In genomic region chr12:132874620-132875019, GRCh38 we compare ENCODE assay signal across 4 cellular contexts. TPM values are rescaled to one million over a fixed set of nuclear protein-coding genes. Genes with fewer than 3 reads are reported as not detected.
DNase-seq lines count a peak whose midpoint lies in the region; ATAC-seq, FAIRE-seq and TF ChIP-seq lines count a peak whose summit lies in the region.
"Not testable (repeated sequence)": the region's sequence is repeated elsewhere in the genome, so short reads cannot be mapped to it uniquely, and the experiment has no call there.

No MANE protein-coding gene starts in this region.

- not testable (repeated sequence) for H3K9me3 ChIP-seq in CD4-positive, alpha-beta memory T cell (ENCODE audit: control insufficient read depth in 1 of 2, low read length in 2 of 2); K562 (replicated peaks; ENCODE audit: control insufficient read depth, insufficient read depth, low read depth, low read length); HepG2 (ENCODE audit: low read length); osteoblast (ENCODE audit: low read depth, low read length)

- H3K27me3 Mint-ChIP-seq in CD4-positive, alpha-beta memory T cell: not testable (repeated sequence)

- not testable (repeated sequence) for H3K27me3 ChIP-seq in CD4-positive, alpha-beta memory T cell (ENCODE audit: insufficient read depth, low read length); K562 (ENCODE audit: control insufficient read depth in 2 of 2, insufficient read depth in 2 of 2, low read length in 2 of 2); HepG2 (ENCODE audit: control insufficient read depth in 1 of 2, insufficient read depth in 2 of 2, low read length in 2 of 2); osteoblast (ENCODE audit: insufficient read depth, low read length)

- not testable (repeated sequence) for TF ChIP-seq POLR2A in K562 (conservative IDR thresholded peaks at IDR 0.05); HepG2 (IDR thresholded peaks at IDR 0.05; ENCODE audit: insufficient read depth in 1 of 2, low read depth in 2 of 2, low read length in 2 of 2)

- not testable (repeated sequence) for H3K4me2 ChIP-seq in K562 (ENCODE audit: insufficient read depth, low read length); HepG2 (ENCODE audit: low read depth, low read length); osteoblast (ENCODE audit: insufficient read depth, low read length)

- BruUV-seq in K562 (replicated peaks; lab: Mats Ljungman, UMichigan); HepG2 (replicated peaks; lab: Mats Ljungman, UMichigan): not testable (repeated sequence)

- H3K4me3 Mint-ChIP-seq in CD4-positive, alpha-beta memory T cell: not testable (repeated sequence)

- H3K4me1 ChIP-seq in CD4-positive, alpha-beta memory T cell (ENCODE audit: insufficient read depth, low read length): peaks cover 19% of the 10 kb centered on the region
- not testable (repeated sequence) for H3K4me1 ChIP-seq in K562 (replicated peaks in 1 of 2; ENCODE audit: control insufficient read depth in 2 of 2, insufficient read depth in 2 of 2, low read length in 2 of 2); HepG2 (ENCODE audit: insufficient read depth, low read length); osteoblast (ENCODE audit: insufficient read depth, low read length)

- FAIRE-seq in K562 (lab: Jason Lieb, UNC); HepG2 (lab: Jason Lieb, UNC): not testable (repeated sequence)

- not testable (repeated sequence) for H4K20me1 ChIP-seq in K562 (replicated peaks; ENCODE audit: control insufficient read depth, insufficient read depth, low read length); HepG2 (ENCODE audit: insufficient read depth, low read length); osteoblast (ENCODE audit: insufficient read depth, low read length)

- H2AFZ ChIP-seq in K562 (ENCODE audit: low read depth, low read length); HepG2 (ENCODE audit: low read length); osteoblast (ENCODE audit: low read length): not testable (repeated sequence)

- H3K9me1 ChIP-seq in K562 (ENCODE audit: control insufficient read depth, insufficient read depth, low read length): not testable (repeated sequence)

- TF ChIP-seq CTCF in K562 (IDR thresholded peaks at IDR 0.05 in 2 of 3, conservative IDR thresholded peaks at IDR 0.05 in 1 of 3; ENCODE audit: insufficient read depth in 2 of 3, low read depth in 1 of 3, low read length in 3 of 3); HepG2 (CRISPR knock-in tag; IDR thresholded peaks at IDR 0.05); osteoblast (IDR thresholded peaks at IDR 0.05; ENCODE audit: extremely low read depth, low read depth, low read length): not testable (repeated sequence)

- H3K27ac ChIP-seq in CD4-positive, alpha-beta memory T cell (ENCODE audit: low read depth, low read length): peak overlapping the region; percentile 4
- not testable (repeated sequence) for H3K27ac ChIP-seq in K562 (ENCODE audit: extremely low read depth, low read depth, low read length); HepG2 (ENCODE audit: extremely low read length, insufficient read depth, low read length); osteoblast (ENCODE audit: low read depth, low read length)

- 81% methylated on average over 16 of the region's 21 CpGs for WGBS in K562 (ENCODE audit: insufficient coverage, low coverage, missing lambda C conversion rate)
- WGBS in HepG2 (ENCODE audit: low lambda C conversion rate): no CpG with 5 or more reads among the region's 21 CpGs

- POLR2A ChIA-PET in CD4-positive, alpha-beta memory T cell (lab: Charles Lee; ENCODE audit: partially characterized antibody); K562 (lab: Yijun Ruan, JAX); HepG2 (lab: Yijun Ruan, JAX): not testable (repeated sequence)

- peaks cover 38% of the 10 kb centered on the region for H3K36me3 ChIP-seq in CD4-positive, alpha-beta memory T cell (ENCODE audit: insufficient read depth, low read length)
- H3K36me3 ChIP-seq in K562 (ENCODE audit: control insufficient read depth, insufficient read depth, low read length): peaks cover 45% of the 10 kb centered on the region; the same call in 2 of the 3 replicates
- peaks cover 19 to 26% of the 10 kb centered on the region in 2 experiments; a peak in 4 of 5 replicates for H3K36me3 ChIP-seq in HepG2 (replicated peaks in 1 of 2; ENCODE audit: control insufficient read depth in 1 of 2, insufficient read depth in 2 of 2, low read length in 2 of 2)
- peaks cover 58% of the 10 kb centered on the region for H3K36me3 ChIP-seq in osteoblast (ENCODE audit: insufficient read depth, low read length)

- ATAC-seq in K562, HepG2: not testable (repeated sequence)

- H3K36me3 Mint-ChIP-seq in CD4-positive, alpha-beta memory T cell: peaks cover 30 to 61% of the 10 kb centered on the region in 2 donors

- intact Hi-C loops in CD4-positive, alpha-beta memory T cell (cut with micrococcal nuclease); K562 (cut with micrococcal nuclease); HepG2 (cut with micrococcal nuclease; ENCODE audit: unreplicated experiment): not testable (repeated sequence)

- not testable (repeated sequence) for TF ChIP-seq RAD21 in K562 (CRISPR knock-in tag; conservative IDR thresholded peaks at IDR 0.05 in 1 of 2, IDR thresholded peaks at IDR 0.05 in 1 of 2); HepG2 (CRISPR knock-in tag; IDR thresholded peaks at IDR 0.05)

- DNase-seq in CD4-positive, alpha-beta memory T cell; K562 (ENCODE audit: extremely low read depth in 1 of 4, low spot score in 3 of 4); HepG2 (ENCODE audit: low spot score): not testable (repeated sequence)
- peak; percentile 35 for DNase-seq in osteoblast (ENCODE audit: insufficient read length, low spot score, missing footprints)

- TF ChIP-seq EP300 in K562 (IDR thresholded peaks at IDR 0.05; ENCODE audit: low read length); HepG2 (IDR thresholded peaks at IDR 0.05; ENCODE audit: low read depth in 2 of 2, low read length in 2 of 2); HepG2 (CRISPR knock-in tag; IDR thresholded peaks at IDR 0.05; ENCODE audit: borderline replicate concordance): not testable (repeated sequence)

- H3K27ac Mint-ChIP-seq in CD4-positive, alpha-beta memory T cell: not testable (repeated sequence)

- peaks cover 13 to 22% (median 15%) of the 10 kb centered on the region in 4 donors for H3K4me1 Mint-ChIP-seq in CD4-positive, alpha-beta memory T cell

- in situ Hi-C loops in K562 (cut with MboI); HepG2 (cut with HindIII; ENCODE audit: extremely low pct_ligation_motif_present, low pct_unique_long_range_greater_than_20kb): not testable (repeated sequence)

- not testable (repeated sequence) for H3K4me3 ChIP-seq in CD4-positive, alpha-beta memory T cell (ENCODE audit: low read length in 2 of 2); K562; HepG2 (replicated peaks in 1 of 3; ENCODE audit: insufficient read depth in 1 of 3, low read depth in 2 of 3, low read length in 3 of 3); osteoblast (ENCODE audit: insufficient read depth, low read length)

- not testable (repeated sequence) for H3K79me2 ChIP-seq in K562 (ENCODE audit: control insufficient read depth, insufficient read depth, low read length); HepG2 (ENCODE audit: insufficient read depth, low read length)
- peaks cover 44% of the 10 kb centered on the region for H3K79me2 ChIP-seq in osteoblast (ENCODE audit: insufficient read depth, low read length)

- H3K9ac ChIP-seq in K562 (ENCODE audit: insufficient read depth in 1 of 2, low read depth in 2 of 2, low read length in 2 of 2); HepG2 (ENCODE audit: insufficient read depth, low read depth, low read length): not testable (repeated sequence)

- CTCF ChIA-PET in CD4-positive, alpha-beta memory T cell (lab: Charles Lee; ENCODE audit: partially characterized antibody); K562 (lab: Yijun Ruan, JAX; ENCODE audit: low intra/inter-chr PET ratio); HepG2 (lab: Yijun Ruan, JAX; ENCODE audit: low intra/inter-chr PET ratio, low total read pairs): not testable (repeated sequence)

- not testable (repeated sequence) for H3K9me3 Mint-ChIP-seq in CD4-positive, alpha-beta memory T cell

RNA-seq across cellular contexts. Expression of gene CHFR, which starts 12.8 kb away (rescaled TPM):
- 10 to 100 TPM; 67.6 to 79.4 TPM for total RNA-seq in CD4-positive, alpha-beta memory T cell
- polyA plus RNA-seq in CD4-positive, alpha-beta memory T cell: 10 to 100 TPM; 31.6 to 33.6 TPM
- total RNA-seq in K562 (2011; cell fraction: chromatin; rRNA removed; ENCODE audit: low replicate concordance): 247 and 420 TPM in 2 replicates
- 153 and 159 TPM in 2 replicates for total RNA-seq in K562 (2011; cell fraction: nucleolus; rRNA removed)
- total RNA-seq in K562 (2011; cell fraction: nucleoplasm; rRNA removed): 192 and 220 TPM in 2 replicates
- 18.2 and 19.3 TPM in 2 replicates for total RNA-seq in K562 (2014; rRNA removed)
- total RNA-seq in K562 (2014; rRNA removed; fragmentation: Illumina TruSeq; extraction: Trizol): 14.1 and 14.2 TPM in 2 replicates
- total RNA-seq in K562 (2015; rRNA removed; fragmentation: Illumina TruSeq; extraction: Trizol): 12.7 and 15.5 TPM in 2 replicates
- total RNA-seq in K562 (2021): 26.1 and 26.8 TPM in 2 replicates
- 32.5 and 33.9 TPM in 2 replicates for polyA plus RNA-seq in K562 (2011; rRNA removed)
- 31.7 and 36.8 TPM in 2 replicates for polyA plus RNA-seq in K562 (2011; cell fraction: cytosol; rRNA removed)
- 72.8 and 92.7 TPM in 2 replicates for polyA plus RNA-seq in K562 (2011; cell fraction: nucleus; rRNA removed)
- polyA plus RNA-seq in K562 (2012): 15.8 and 25.4 TPM in 2 replicates
- 18.6 and 21.2 TPM in 2 replicates for polyA plus RNA-seq in K562 (2014; fragmentation: Illumina TruSeq; extraction: Trizol)
- under 1 TPM; 0.61 to 0.84 TPM for polyA plus RNA-seq in K562 (2014; fragmentation: Nextera tagmentation; extraction: Ambion mirVana)
- 23.6 and 25.8 TPM in 2 replicates for polyA plus RNA-seq in K562 (2014; rRNA removed)
- 34.2 and 40.4 TPM in 2 replicates for polyA minus RNA-seq in K562 (2011; rRNA and poly(A)+ RNA removed)
- polyA minus RNA-seq in K562 (2011; cell fraction: cytosol; rRNA and poly(A)+ RNA removed): 18.1 and 22.3 TPM in 2 replicates
- 23.3 and 27.7 TPM in 2 replicates for polyA minus RNA-seq in K562 (2011; cell fraction: nucleus; rRNA and poly(A)+ RNA removed)
- 21.0 and 21.4 TPM in 2 replicates for total RNA-seq in HepG2 (2016; rRNA removed; fragmentation: Illumina TruSeq; extraction: Trizol)
- total RNA-seq in HepG2 (2016; cell fraction: cytosol; rRNA removed; fragmentation: Illumina TruSeq; extraction: Trizol; ENCODE audit: low read depth): 8.1 and 8.3 TPM in 2 replicates
- total RNA-seq in HepG2 (2016; cell fraction: insoluble cytoplasmic fraction; rRNA removed; fragmentation: Illumina TruSeq; extraction: Trizol): 14.1 and 22.8 TPM in 2 replicates
- 15.0 and 16.2 TPM in 2 replicates for total RNA-seq in HepG2 (2016; cell fraction: membrane; rRNA removed; fragmentation: Illumina TruSeq; extraction: Trizol)
- 18.6 and 23.1 TPM in 2 replicates for total RNA-seq in HepG2 (2016; cell fraction: nucleus; rRNA removed; fragmentation: Illumina TruSeq; extraction: Trizol)
- polyA plus RNA-seq in HepG2 (2011; rRNA removed): 21.1 and 21.5 TPM in 2 replicates
- 14.8 and 16.4 TPM in 2 replicates for polyA plus RNA-seq in HepG2 (2011; cell fraction: cytosol; rRNA removed)
- 42.9 and 51.1 TPM in 2 replicates for polyA plus RNA-seq in HepG2 (2011; cell fraction: nucleus; rRNA removed)
- polyA plus RNA-seq in HepG2 (2012): 9.6 and 11.9 TPM in 2 replicates
- 5.4 and 5.7 TPM in 2 replicates for polyA plus RNA-seq in HepG2 (2016; cell fraction: cytosol; fragmentation: Illumina TruSeq; extraction: Trizol; ENCODE audit: low read depth)
- 13.8 and 18.2 TPM in 2 replicates for polyA plus RNA-seq in HepG2 (2016; cell fraction: insoluble cytoplasmic fraction; fragmentation: Illumina TruSeq; extraction: Trizol; ENCODE audit: low read depth)
- polyA plus RNA-seq in HepG2 (2016; cell fraction: membrane; fragmentation: Illumina TruSeq; extraction: Trizol; ENCODE audit: low read depth): 10.2 and 10.9 TPM in 2 replicates
- polyA plus RNA-seq in HepG2 (2016; cell fraction: nucleus; fragmentation: Illumina TruSeq; extraction: Trizol; ENCODE audit: insufficient read depth, low read depth): 52.9 and 56.1 TPM in 2 replicates
- polyA minus RNA-seq in HepG2 (2011; rRNA and poly(A)+ RNA removed; ENCODE audit: low replicate concordance): 0.14 and 58.0 TPM in 2 replicates
- polyA minus RNA-seq in HepG2 (2011; cell fraction: cytosol; rRNA and poly(A)+ RNA removed): 10.1 and 13.7 TPM in 2 replicates
- polyA minus RNA-seq in HepG2 (2011; cell fraction: nucleus; rRNA and poly(A)+ RNA removed): 30.5 and 38.4 TPM in 2 replicates
- 54.8 and 55.0 TPM in 2 replicates for total RNA-seq in osteoblast

RNA-seq across cellular contexts. Expression of gene GOLGA3, which starts 46.0 kb away (rescaled TPM):
- total RNA-seq in CD4-positive, alpha-beta memory T cell: 10 to 100 TPM; 64.1 to 67.6 TPM
- polyA plus RNA-seq in CD4-positive, alpha-beta memory T cell: 10 to 100 TPM in 1 of 2 donors, under 1 TPM in 1; 0.35 to 12.5 TPM
- total RNA-seq in K562 (2011; cell fraction: chromatin; rRNA removed; ENCODE audit: low replicate concordance): 144 and 257 TPM in 2 replicates
- 92.6 and 108 TPM in 2 replicates for total RNA-seq in K562 (2011; cell fraction: nucleolus; rRNA removed)
- total RNA-seq in K562 (2011; cell fraction: nucleoplasm; rRNA removed): 87.7 and 106 TPM in 2 replicates
- 36.1 and 38.7 TPM in 2 replicates for total RNA-seq in K562 (2014; rRNA removed)
- 17.0 and 19.0 TPM in 2 replicates for total RNA-seq in K562 (2014; rRNA removed; fragmentation: Illumina TruSeq; extraction: Trizol)
- 21.2 and 22.8 TPM in 2 replicates for total RNA-seq in K562 (2015; rRNA removed; fragmentation: Illumina TruSeq; extraction: Trizol)
- 41.7 and 48.1 TPM in 2 replicates for total RNA-seq in K562 (2021)
- 15.0 and 20.2 TPM in 2 replicates for polyA plus RNA-seq in K562 (2011; rRNA removed)
- 21.4 and 25.3 TPM in 2 replicates for polyA plus RNA-seq in K562 (2011; cell fraction: cytosol; rRNA removed)
- polyA plus RNA-seq in K562 (2011; cell fraction: nucleus; rRNA removed): 38.5 and 43.6 TPM in 2 replicates
- 12.5 and 13.1 TPM in 2 replicates for polyA plus RNA-seq in K562 (2012)
- polyA plus RNA-seq in K562 (2014; fragmentation: Illumina TruSeq; extraction: Trizol): 9.0 and 11.8 TPM in 2 replicates
- polyA plus RNA-seq in K562 (2014; fragmentation: Nextera tagmentation; extraction: Ambion mirVana): 1 to 10 TPM; 1.9 to 2.9 TPM
- polyA plus RNA-seq in K562 (2014; rRNA removed): 18.4 and 18.6 TPM in 2 replicates
- 26.2 and 28.2 TPM in 2 replicates for polyA minus RNA-seq in K562 (2011; rRNA and poly(A)+ RNA removed)
- polyA minus RNA-seq in K562 (2011; cell fraction: cytosol; rRNA and poly(A)+ RNA removed): 43.5 and 57.6 TPM in 2 replicates
- 18.7 and 48.9 TPM in 2 replicates for polyA minus RNA-seq in K562 (2011; cell fraction: nucleus; rRNA and poly(A)+ RNA removed)
- 36.0 and 43.0 TPM in 2 replicates for total RNA-seq in HepG2 (2016; rRNA removed; fragmentation: Illumina TruSeq; extraction: Trizol)
- 15.6 and 17.8 TPM in 2 replicates for total RNA-seq in HepG2 (2016; cell fraction: cytosol; rRNA removed; fragmentation: Illumina TruSeq; extraction: Trizol; ENCODE audit: low read depth)
- total RNA-seq in HepG2 (2016; cell fraction: insoluble cytoplasmic fraction; rRNA removed; fragmentation: Illumina TruSeq; extraction: Trizol): 31.7 and 41.8 TPM in 2 replicates
- 26.6 and 27.1 TPM in 2 replicates for total RNA-seq in HepG2 (2016; cell fraction: membrane; rRNA removed; fragmentation: Illumina TruSeq; extraction: Trizol)
- 40.4 and 48.3 TPM in 2 replicates for total RNA-seq in HepG2 (2016; cell fraction: nucleus; rRNA removed; fragmentation: Illumina TruSeq; extraction: Trizol)
- 22.0 and 22.7 TPM in 2 replicates for polyA plus RNA-seq in HepG2 (2011; rRNA removed)
- 17.7 and 27.7 TPM in 2 replicates for polyA plus RNA-seq in HepG2 (2011; cell fraction: cytosol; rRNA removed)
- polyA plus RNA-seq in HepG2 (2011; cell fraction: nucleus; rRNA removed): 63.9 and 77.3 TPM in 2 replicates
- polyA plus RNA-seq in HepG2 (2012): 10.9 and 13.5 TPM in 2 replicates
- 9.3 and 9.4 TPM in 2 replicates for polyA plus RNA-seq in HepG2 (2016; cell fraction: cytosol; fragmentation: Illumina TruSeq; extraction: Trizol; ENCODE audit: low read depth)
- polyA plus RNA-seq in HepG2 (2016; cell fraction: insoluble cytoplasmic fraction; fragmentation: Illumina TruSeq; extraction: Trizol; ENCODE audit: low read depth): 14.3 and 16.9 TPM in 2 replicates
- polyA plus RNA-seq in HepG2 (2016; cell fraction: membrane; fragmentation: Illumina TruSeq; extraction: Trizol; ENCODE audit: low read depth): 9.7 and 12.3 TPM in 2 replicates
- 48.3 and 55.7 TPM in 2 replicates for polyA plus RNA-seq in HepG2 (2016; cell fraction: nucleus; fragmentation: Illumina TruSeq; extraction: Trizol; ENCODE audit: insufficient read depth, low read depth)
- polyA minus RNA-seq in HepG2 (2011; rRNA and poly(A)+ RNA removed; ENCODE audit: low replicate concordance): 38.7 and 87.6 TPM in 2 replicates
- 27.6 and 33.4 TPM in 2 replicates for polyA minus RNA-seq in HepG2 (2011; cell fraction: cytosol; rRNA and poly(A)+ RNA removed)
- 40.3 and 67.0 TPM in 2 replicates for polyA minus RNA-seq in HepG2 (2011; cell fraction: nucleus; rRNA and poly(A)+ RNA removed)
- total RNA-seq in osteoblast: 102 and 127 TPM in 2 replicates
